ENCODE assay signal across 10 cellular contexts in the genomic region with DNA sequence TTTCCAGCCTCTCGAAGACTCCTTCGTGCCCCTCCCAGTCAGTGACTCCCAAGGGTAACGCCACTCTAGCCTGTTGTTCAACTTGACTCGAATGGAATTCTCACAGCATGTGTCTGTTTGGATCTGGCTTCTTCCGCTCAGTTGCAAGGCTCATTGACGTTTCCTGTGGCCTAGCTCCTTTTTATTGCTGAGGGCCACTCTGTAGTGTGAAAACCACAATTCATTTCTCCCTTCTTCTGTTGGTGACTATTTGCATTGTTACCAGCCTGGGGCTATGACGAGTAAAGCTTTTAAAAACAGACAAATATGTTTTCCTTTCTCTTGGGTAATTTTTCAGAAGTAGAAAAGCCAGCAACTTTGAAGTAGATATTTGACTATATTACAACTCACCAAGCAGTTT. TPM values are rescaled to one million over a fixed set of nuclear protein-coding genes. Genes with fewer than 3 reads are reported as not detected.
A peak's percentile ranks its signal among the peaks of the same experiment; 100 is the strongest.
DNase-seq lines count a peak whose midpoint lies in the region; ATAC-seq and TF ChIP-seq lines count a peak whose summit lies in the region.
"Not testable (repeated sequence)": the region's sequence is repeated elsewhere in the genome, so short reads cannot be mapped to it uniquely, and the experiment has no call there.
"Had no signal": no experiment of that assay in that cellular context is flagged by ENCODE, and none has a peak within 500 bp of the region (broad histone marks: within the 10 kb centered on the region; RNA-seq: fewer than 3 reads in every experiment).

No MANE protein-coding gene starts in this region.

- peak; percentile 48 for ATAC-seq in CD8-positive, alpha-beta T cell
- ATAC-seq in GM18520 (IDR thresholded peaks at IDR 0.05; ENCODE audit: unreplicated experiment) (peak; percentile 30), natural killer cell (peak; percentile 52 to 77 (median 75))
- not testable (repeated sequence) for ATAC-seq in activated CD8-positive, alpha-beta memory T cell treated with anti-CD3 and anti-CD28 coated beads, Interleukin-2, amount 10 ng/mL, durations not matched to agents 7 days and 5 days

- CTCF ChIA-PET in CD8-positive, alpha-beta T cell (lab: Charles Lee); activated CD8-positive, alpha-beta memory T cell treated with anti-CD3 and anti-CD28 coated beads, Interleukin-2, amount 10 ng/mL, durations not matched to agents 7 days and 5 days (lab: Charles Lee): not testable (repeated sequence)

- not testable (repeated sequence) for H3K4me1 Mint-ChIP-seq in CD8-positive, alpha-beta T cell (ENCODE audit: low read depth)
- peaks cover 13% of the 10 kb centered on the region for H3K4me1 Mint-ChIP-seq in activated CD8-positive, alpha-beta memory T cell treated with anti-CD3 and anti-CD28 coated beads, Interleukin-2, amount 10 ng/mL, durations not matched to agents 7 days and 5 days
- H3K4me1 Mint-ChIP-seq in natural killer cell = peaks cover 17 to 23% of the 10 kb centered on the region in 2 donors

- not testable (repeated sequence) for H3K36me3 Mint-ChIP-seq in CD8-positive, alpha-beta T cell; activated CD8-positive, alpha-beta memory T cell treated with anti-CD3 and anti-CD28 coated beads, Interleukin-2, amount 10 ng/mL, durations not matched to agents 7 days and 5 days; natural killer cell

- not testable (repeated sequence) for DNase-seq in CD8-positive, alpha-beta T cell; activated CD8-positive, alpha-beta memory T cell treated with anti-CD3 and anti-CD28 coated beads, Interleukin-2, amount 10 ng/mL, durations not matched to agents 7 days and 5 days
- DNase-seq in KBM-7 (peak; percentile 27), NOMO-1 treated with DMSO at 0.1 percent for 48 hours (lab: John Stamatoyannopoulos, UW; ENCODE audit: unreplicated experiment) (peak; percentile 34), choroid plexus epithelial cell (ENCODE audit: low read depth) (peak; percentile 20), natural killer cell (peak; percentile 20)

- POLR2A ChIA-PET in CD8-positive, alpha-beta T cell (lab: Charles Lee) = not testable (repeated sequence)

- H3K27me3 ChIP-seq in CD8-positive, alpha-beta T cell (ENCODE audit: insufficient read depth, low read length) = not testable (repeated sequence)

- not testable (repeated sequence) for H3K36me3 ChIP-seq in CD8-positive, alpha-beta T cell (ENCODE audit: insufficient read depth, low read length)

- H3K4me3 ChIP-seq in CD8-positive, alpha-beta T cell (ENCODE audit: low read depth, low read length); choroid plexus epithelial cell (ENCODE audit: low read depth, low read length): not testable (repeated sequence)

- in situ Hi-C loops in KBM-7 (cut with MboI; ENCODE audit: low pct_unique_long_range_greater_than_20kb, low sequenced_read_pairs) = not testable (repeated sequence)

- not testable (repeated sequence) for H3K27ac ChIP-seq in CD8-positive, alpha-beta T cell (ENCODE audit: low read depth, low read length)

- H3K4me3 Mint-ChIP-seq in CD8-positive, alpha-beta T cell; activated CD8-positive, alpha-beta memory T cell treated with anti-CD3 and anti-CD28 coated beads, Interleukin-2, amount 10 ng/mL, durations not matched to agents 7 days and 5 days: not testable (repeated sequence)
- peak overlapping the region; percentile 38 for H3K4me3 Mint-ChIP-seq in natural killer cell

- not testable (repeated sequence) for TF ChIP-seq CTCF in CD8-positive, alpha-beta T cell (IDR thresholded peaks at IDR 0.05); choroid plexus epithelial cell (conservative IDR thresholded peaks at IDR 0.05; ENCODE audit: low read depth, low read length); natural killer cell (IDR thresholded peaks at IDR 0.05)

- intact Hi-C loops in CD8-positive, alpha-beta T cell (cut with DNase I, micrococcal nuclease); natural killer cell (cut with micrococcal nuclease): not testable (repeated sequence)

- H3K9me3 ChIP-seq in CD8-positive, alpha-beta T cell (ENCODE audit: low read length) = not testable (repeated sequence)

- not testable (repeated sequence) for H3K9me3 Mint-ChIP-seq in CD8-positive, alpha-beta T cell; activated CD8-positive, alpha-beta memory T cell treated with anti-CD3 and anti-CD28 coated beads, Interleukin-2, amount 10 ng/mL, durations not matched to agents 7 days and 5 days (ENCODE audit: low read depth); natural killer cell

- not testable (repeated sequence) for H3K27me3 Mint-ChIP-seq in CD8-positive, alpha-beta T cell (ENCODE audit: low read depth); activated CD8-positive, alpha-beta memory T cell treated with anti-CD3 and anti-CD28 coated beads, Interleukin-2, amount 10 ng/mL, durations not matched to agents 7 days and 5 days; natural killer cell (ENCODE audit: low read depth in 2 of 2)

- H3K27ac Mint-ChIP-seq in CD8-positive, alpha-beta T cell = not testable (repeated sequence)
- H3K27ac Mint-ChIP-seq in activated CD8-positive, alpha-beta memory T cell treated with anti-CD3 and anti-CD28 coated beads, Interleukin-2, amount 10 ng/mL, durations not matched to agents 7 days and 5 days = peak overlapping the region; percentile 40
- peak overlapping the region; percentile 82 to 88 for H3K27ac Mint-ChIP-seq in natural killer cell

- not testable (repeated sequence) for H3K4me1 ChIP-seq in CD8-positive, alpha-beta T cell (ENCODE audit: insufficient read depth, low read length)

RNA-seq across cellular contexts. Expression of a gene that starts 1.8 kb away (rescaled TPM):
- total RNA-seq in CD8-positive, alpha-beta T cell = under 1 TPM; 0.24 to 0.47 TPM
- 10 to 100 TPM in 1 of 2 experiments, 1 to 10 TPM in 1; 1.1 to 10.7 TPM for total RNA-seq in activated CD8-positive, alpha-beta memory T cell treated with anti-CD3 and anti-CD28 coated beads, Interleukin-2, amount 10 ng/mL, durations not matched to agents 7 days and 5 days
- total RNA-seq in natural killer cell = 100 to 1,000 TPM in 1 of 3 donors, 10 to 100 TPM in 2; 42.1 to 118 (median 56.8) TPM
- total RNA-seq: H4, HT-29, MCF 10A had no signal
